Comparison of ENCODE assay signal across 13 cellular contexts in the genomic region with DNA sequence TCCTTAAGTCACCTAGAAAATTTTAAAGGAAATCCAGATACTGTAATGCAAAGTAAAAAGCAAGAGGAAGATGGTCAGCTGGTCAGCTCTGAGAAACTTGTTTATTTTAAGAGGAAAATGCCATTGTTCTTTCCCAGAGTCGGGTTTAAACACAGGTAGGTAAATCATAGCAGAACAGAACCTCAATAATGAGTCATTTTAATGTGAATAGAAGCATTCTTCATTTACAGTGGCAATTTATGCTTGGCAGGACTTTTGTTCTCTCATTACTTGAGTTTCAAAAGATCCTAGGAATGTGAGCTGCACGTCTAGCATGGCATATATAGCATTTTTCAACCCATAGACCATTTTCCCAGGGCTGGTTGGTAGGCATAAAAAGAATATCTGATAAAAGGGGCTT.
"Had no signal": no experiment of that assay in that cellular context is flagged by ENCODE, and none has a peak within 500 bp of the region (broad histone marks: within the 10 kb centered on the region; RNA-seq: fewer than 3 reads in every experiment).

No MANE protein-coding gene starts in this region.

- DNase-seq: activated gamma-delta T cell; activated naive CD8-positive, alpha-beta T cell treated with anti-CD3 and anti-CD28 coated beads for 36 hours; activated T-cell treated with anti-CD3 and anti-CD28 coated beads, Interleukin-2, amount 50 U/mL, for 4 hours; aorta; effector memory CD8-positive, alpha-beta T cell; posterior cingulate gyrus; right lobe of liver; spleen; stimulated activated CD4-positive, alpha-beta T cell treated with anti-CD3 and anti-CD28 coated beads, Interleukin-1b, Interleukin-23, amount 100 ng/mL, for 48 hours had no signal

- H3K4me3 ChIP-seq: right lobe of liver, spleen, tibial nerve had no signal

- ATAC-seq: activated CD4-positive, CD25-positive, alpha-beta regulatory T cell treated with anti-CD3 and anti-CD28 coated beads, Interleukin-2, amount 50 U/mL, for 24 hours; activated T-cell treated with anti-CD3 and anti-CD28 coated beads, Interleukin-2, amount 50 U/mL, for 4 hours; effector memory CD8-positive, alpha-beta T cell; esophagus mucosa; right lobe of liver; stimulated activated memory B cell treated with anti-CD40 and anti-IgM and Interleukin-4, amounts not matched to agents 10 μg/mL and 1 μg/mL and 100 μg/mL, for 72 hours had no signal
